In the genomic region with DNA sequence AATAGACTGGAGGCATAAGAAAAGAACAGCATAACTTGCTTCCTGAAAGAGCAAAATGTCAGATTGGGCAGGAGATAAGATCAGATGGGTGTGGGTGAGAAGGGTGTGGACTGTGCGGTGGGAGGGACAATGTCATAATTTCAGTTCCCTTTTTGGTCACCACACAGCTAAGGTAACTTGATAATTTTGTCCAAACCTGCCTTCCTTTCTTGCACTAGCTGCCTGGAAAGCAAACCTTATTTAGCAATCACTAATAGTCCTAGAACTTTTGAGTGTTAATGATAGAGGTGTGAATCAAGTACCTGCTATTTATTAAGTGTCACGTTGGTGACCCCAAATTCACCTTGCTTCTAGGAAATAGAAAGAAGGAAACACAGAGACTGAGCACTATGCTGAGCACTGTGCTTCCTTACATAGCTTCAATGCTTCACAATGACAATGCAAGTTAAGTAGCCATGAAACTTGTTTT, we compare ENCODE assay signal across 8 cellular contexts.
DNase-seq lines count a peak whose midpoint lies in the region; ATAC-seq lines count a peak whose summit lies in the region.

No MANE protein-coding gene starts in this region.

- H3K4me3 Mint-ChIP-seq in activated T-cell treated with anti-CD3 and anti-CD28 coated beads, Interleukin-2, amount 50 U/mL, for 24 hours = peak overlapping the region; percentile 37

- H3K27me3 Mint-ChIP-seq in activated T-cell treated with anti-CD3 and anti-CD28 coated beads, Interleukin-2, amount 50 U/mL, for 24 hours = no peaks in the 10 kb centered on the region

- H3K9me3 Mint-ChIP-seq in activated T-cell treated with anti-CD3 and anti-CD28 coated beads, Interleukin-2, amount 50 U/mL, for 24 hours = peaks cover 3% of the 10 kb centered on the region

- DNase-seq in CMK (ENCODE audit: low read depth) (peak; percentile 58), NCI-H524 (lab: John Stamatoyannopoulos, UW) (no peak), NCI-H146 (lab: John Stamatoyannopoulos, UW) (no peak), HK-2 (ENCODE audit: unreplicated experiment) (no peak)
- DNase-seq in activated T-cell treated with anti-CD3 and anti-CD28 coated beads, Interleukin-2, amount 50 U/mL, for 24 hours = peak; percentile 52
- DNase-seq in stimulated activated CD8-positive, alpha-beta memory T cell treated with anti-CD3 and anti-CD28 coated beads, Interleukin-12 subunit alpha, Interleukin-12 subunit beta, amount 100 ng/mL, for 4 hours (ENCODE audit: low read depth) = peak; percentile 24

- peaks cover 77% of the 10 kb centered on the region for H3K4me1 Mint-ChIP-seq in activated T-cell treated with anti-CD3 and anti-CD28 coated beads, Interleukin-2, amount 50 U/mL, for 24 hours (ENCODE audit: low read depth)

- ATAC-seq in GM21360 (IDR thresholded peaks at IDR 0.05; ENCODE audit: unreplicated experiment) (peak; percentile 81), HG03571 (IDR thresholded peaks at IDR 0.05; ENCODE audit: unreplicated experiment) (peak; percentile 83)

- H3K36me3 Mint-ChIP-seq in activated T-cell treated with anti-CD3 and anti-CD28 coated beads, Interleukin-2, amount 50 U/mL, for 24 hours (ENCODE audit: low read depth) = no peaks in the 10 kb centered on the region

- H3K27ac Mint-ChIP-seq in activated T-cell treated with anti-CD3 and anti-CD28 coated beads, Interleukin-2, amount 50 U/mL, for 24 hours = peak overlapping the region; percentile 88

Comparison
In these comparisons a context has a peak if more than half of its experiments do, and no peak if none do; other contexts are left out.
1. DNase-seq: peak in CMK (single experiment), activated T-cell treated with anti-CD3 and anti-CD28 coated beads, Interleukin-2, amount 50 U/mL, for 24 hours (single experiment) and stimulated activated CD8-positive, alpha-beta memory T cell treated with anti-CD3 and anti-CD28 coated beads, Interleukin-12 subunit alpha, Interleukin-12 subunit beta, amount 100 ng/mL, for 4 hours (single experiment); none in NCI-H524 (0 of 2), NCI-H146 (single experiment) and HK-2 (single experiment).